1 cellular context compared by ENCODE assay signal in genomic region chr1:27782950-27783349, GRCh38.
A peak's percentile ranks its signal among the peaks of the same experiment; 100 is the strongest.
TF ChIP-seq lines count a peak whose summit lies in the region.

No MANE protein-coding gene starts in this region.

TF ChIP-seq in HepG2, 621 proteins besides CTCF, POLR2A, EP300 and RAD21:
- TF ChIP-seq ZFP36 (IDR thresholded peaks at IDR 0.05; ENCODE audit: borderline replicate concordance, low read depth, low read length, partially characterized antibody) (no peak), MAFF (IDR thresholded peaks at IDR 0.05; ENCODE audit: low read depth, low read length) (peak; percentile 68), MAFK (conservative IDR thresholded peaks at IDR 0.05 in 1 of 2, IDR thresholded peaks at IDR 0.05 in 1 of 2; ENCODE audit: low read length in 2 of 2) (peak; percentile 75 to 82)
